8 cellular contexts compared by ENCODE assay signal in genomic region chr6:33787954-33788693, GRCh38. TPM values are rescaled to one million over a fixed set of nuclear protein-coding genes. Genes with fewer than 3 reads are reported as not detected.
DNase-seq lines count a peak whose midpoint lies in the region; ATAC-seq and TF ChIP-seq lines count a peak whose summit lies in the region.

No MANE protein-coding gene starts in this region.

- H3K27ac ChIP-seq in left lung = peak overlapping the region; percentile 97 to 99

- peak overlapping the region; percentile 71 to 93 for H3K4me3 ChIP-seq in left lung

- H3K36me3 ChIP-seq in left lung = peaks cover 6 to 23% of the 10 kb centered on the region in 2 donors

- intact Hi-C loops in left lung (cut with DNase I) = no loop called here

- DNase-seq in NCI-H2029 (lab: John Stamatoyannopoulos, UW) (peak; percentile 45), NCI-H2029 treated with DMSO at 0.1 percent for 48 hours (lab: John Stamatoyannopoulos, UW) (no peak), NCI-H1105 (lab: John Stamatoyannopoulos, UW) (peak; percentile 45), dedifferentiated amniotic fluid mesenchymal stem cell (ENCODE audit: extremely low spot score) (peak; percentile 25), left lung (peak; percentile 84 to 92)
- peak; percentile 40 to 47 for DNase-seq in activated CD4-positive, alpha-beta T cell treated with anti-CD3 and anti-CD28 coated beads for 4 hours
- peak; percentile 58 for DNase-seq in stimulated activated CD4-positive, alpha-beta T cell treated with anti-CD3 and anti-CD28 coated beads, Interleukin-4, amount 100 ng/mL, for 1 hour

- peaks cover 18 to 42% of the 10 kb centered on the region in 2 donors for H3K4me1 ChIP-seq in left lung

- H3K9me3 ChIP-seq in left lung = no peaks in the 10 kb centered on the region

- no peak for TF ChIP-seq CTCF in left lung (IDR thresholded peaks at IDR 0.05)

- peak; percentile 55 for ATAC-seq in HG02588 (IDR thresholded peaks at IDR 0.05; ENCODE audit: unreplicated experiment)
- peak; percentile 74 for ATAC-seq in left lung

- peaks cover 0 to 2% of the 10 kb centered on the region in 2 donors for H3K27me3 ChIP-seq in left lung

RNA-seq across cellular contexts. Expression of gene LEMD2, which starts 0.8 kb away (rescaled TPM):
- 10 to 100 TPM; 47.9 to 57.7 TPM for total RNA-seq in left lung

RNA-seq across cellular contexts. Expression of gene MLN, which starts 15.7 kb away (rescaled TPM):
- not detected for total RNA-seq in left lung

RNA-seq across cellular contexts. Expression of gene IP6K3, which starts 41.4 kb away (rescaled TPM):
- 1 to 10 TPM in 1 of 2 donors, under 1 TPM in 1; 0.87 to 3.4 TPM for total RNA-seq in left lung
